Comparison of ENCODE assay signal across 10 cellular contexts in the genomic region with DNA sequence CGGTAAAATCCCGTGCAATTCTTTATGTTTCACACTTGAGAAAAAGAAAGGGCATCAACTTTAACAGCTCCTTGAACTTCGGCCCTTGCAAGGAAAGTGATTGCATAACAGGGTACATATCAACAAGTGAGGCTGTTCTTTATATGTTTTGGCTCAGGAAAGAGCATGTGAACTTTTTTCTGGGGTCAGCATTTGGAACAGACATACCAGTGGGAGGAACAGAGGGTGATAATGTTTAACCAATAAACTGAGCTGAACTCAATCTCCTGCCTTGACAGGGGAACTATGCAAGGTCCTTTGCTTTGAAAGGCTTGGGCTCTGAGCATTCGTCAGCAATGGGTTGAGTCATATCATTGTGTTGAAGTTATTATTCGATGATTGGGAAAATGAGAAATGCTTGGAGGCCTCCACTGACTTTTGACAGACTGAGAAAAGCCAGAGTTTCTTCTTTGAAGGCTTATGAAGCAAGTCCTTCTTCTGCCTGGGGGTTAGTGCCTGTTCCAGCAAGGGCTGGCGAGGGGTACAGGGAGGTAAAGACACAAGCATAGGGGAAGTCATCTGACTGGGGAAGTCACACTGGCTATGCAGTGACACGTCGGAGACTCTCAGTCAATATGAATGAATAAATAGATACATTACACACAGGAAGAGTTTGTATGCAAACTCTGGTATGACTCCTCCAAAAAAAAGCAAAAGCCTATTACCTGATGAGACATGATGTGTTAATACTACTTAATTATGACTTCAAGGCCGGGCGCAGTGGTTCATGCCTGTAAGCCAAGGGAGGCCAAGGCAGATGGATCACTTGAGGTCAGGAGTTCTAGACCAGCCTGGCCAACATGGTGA. TPM values are rescaled to one million over a fixed set of nuclear protein-coding genes. Genes with fewer than 3 reads are reported as not detected.
DNase-seq lines count a peak whose midpoint lies in the region; ATAC-seq and TF ChIP-seq lines count a peak whose summit lies in the region.
"Had no signal": no experiment of that assay in that cellular context is flagged by ENCODE, and none has a peak within 500 bp of the region (broad histone marks: within the 10 kb centered on the region; RNA-seq: fewer than 3 reads in every experiment).

No MANE protein-coding gene starts in this region.

- H3K9me3 ChIP-seq in osteoblast (ENCODE audit: low read depth, low read length) (no peaks in the 10 kb centered on the region), MG63 (no peaks in the 10 kb centered on the region)

- peak overlapping the region; percentile 3 for H3K4me2 ChIP-seq in osteoblast (ENCODE audit: insufficient read depth, low read length)

- H3K4me1 ChIP-seq in osteoblast (ENCODE audit: insufficient read depth, low read length): peaks cover 14% of the 10 kb centered on the region

- H3K4me3 ChIP-seq in foreskin fibroblast (ENCODE audit: low read depth in 1 of 2, low read length in 2 of 2) (no peak overlapping the region), osteoblast (ENCODE audit: insufficient read depth, low read length) (no peak overlapping the region), MG63 (no peak overlapping the region)

- no peaks in the 10 kb centered on the region for H3K79me2 ChIP-seq in osteoblast (ENCODE audit: insufficient read depth, low read length)

- H3K36me3 ChIP-seq in osteoblast (ENCODE audit: insufficient read depth, low read length) (no peaks in the 10 kb centered on the region), MG63 (no peaks in the 10 kb centered on the region)

- no peak for TF ChIP-seq CTCF in C4-2B (conservative IDR thresholded peaks at IDR 0.05)
- no peak for TF ChIP-seq CTCF in foreskin fibroblast (IDR thresholded peaks at IDR 0.05; ENCODE audit: low read depth, low read length)
- TF ChIP-seq CTCF in osteoblast (IDR thresholded peaks at IDR 0.05; ENCODE audit: extremely low read depth, low read depth, low read length): no peak

- DNase-seq in RKO (ENCODE audit: low spot score) (peak; percentile 23), foreskin fibroblast (peak; percentile 77), osteoblast (ENCODE audit: insufficient read length, low spot score, missing footprints) (peak; percentile 88), NCI-H1417 treated with DMSO at 0.1 percent for 48 hours (lab: John Stamatoyannopoulos, UW) (no peak), MG63 (no peak)
- DNase-seq: activated effector memory CD4-positive, alpha-beta T cell treated with Interleukin-2 at 50 U/mL for 16 hours; CD4-positive, alpha-beta memory T cell had no signal

- H3K27me3 ChIP-seq in osteoblast (ENCODE audit: insufficient read depth, low read length) (peaks cover 9% of the 10 kb centered on the region), MG63 (no peaks in the 10 kb centered on the region; the same call in 1 of the 2 replicates)

- H2AFZ ChIP-seq in osteoblast (ENCODE audit: low read length): no peak overlapping the region

- ATAC-seq in GM18867 (IDR thresholded peaks at IDR 0.05; ENCODE audit: unreplicated experiment) (no peak), HG02642 (IDR thresholded peaks at IDR 0.05; ENCODE audit: poor library complexity, unreplicated experiment) (no peak)

- no peaks in the 10 kb centered on the region for H4K20me1 ChIP-seq in osteoblast (ENCODE audit: insufficient read depth, low read length)

- H3K27ac ChIP-seq in C4-2B (peak overlapping the region; percentile 28; the same call in 1 of the 2 replicates), osteoblast (ENCODE audit: low read depth, low read length) (peak overlapping the region; percentile 13)

RNA-seq across cellular contexts. Expression of a gene that starts 57.2 kb away (rescaled TPM):
- 51.9 and 55.4 TPM in 2 replicates for total RNA-seq in osteoblast
- not detected in 2 replicates for total RNA-seq in MG63 (2014; rRNA removed; shearing (Covaris generic); ENCODE audit: low replicate concordance)

Comparison
In these comparisons a context has a peak if more than half of its experiments do, and no peak if none do; other contexts are left out.
1. DNase-seq: peak in RKO (single experiment), foreskin fibroblast (2 of 2) and osteoblast (single experiment); none in NCI-H1417 treated with DMSO at 0.1 percent for 48 hours (single experiment) and MG63 (single experiment).
2. RNA of a gene that starts 57.2 kb away (total RNA-seq): 51.9 to 55.4 TPM in osteoblast; not detected in MG63; every median in the first group is over 10 times any median in the second.